ENCODE assay signal across 1 cellular context in the genomic region with DNA sequence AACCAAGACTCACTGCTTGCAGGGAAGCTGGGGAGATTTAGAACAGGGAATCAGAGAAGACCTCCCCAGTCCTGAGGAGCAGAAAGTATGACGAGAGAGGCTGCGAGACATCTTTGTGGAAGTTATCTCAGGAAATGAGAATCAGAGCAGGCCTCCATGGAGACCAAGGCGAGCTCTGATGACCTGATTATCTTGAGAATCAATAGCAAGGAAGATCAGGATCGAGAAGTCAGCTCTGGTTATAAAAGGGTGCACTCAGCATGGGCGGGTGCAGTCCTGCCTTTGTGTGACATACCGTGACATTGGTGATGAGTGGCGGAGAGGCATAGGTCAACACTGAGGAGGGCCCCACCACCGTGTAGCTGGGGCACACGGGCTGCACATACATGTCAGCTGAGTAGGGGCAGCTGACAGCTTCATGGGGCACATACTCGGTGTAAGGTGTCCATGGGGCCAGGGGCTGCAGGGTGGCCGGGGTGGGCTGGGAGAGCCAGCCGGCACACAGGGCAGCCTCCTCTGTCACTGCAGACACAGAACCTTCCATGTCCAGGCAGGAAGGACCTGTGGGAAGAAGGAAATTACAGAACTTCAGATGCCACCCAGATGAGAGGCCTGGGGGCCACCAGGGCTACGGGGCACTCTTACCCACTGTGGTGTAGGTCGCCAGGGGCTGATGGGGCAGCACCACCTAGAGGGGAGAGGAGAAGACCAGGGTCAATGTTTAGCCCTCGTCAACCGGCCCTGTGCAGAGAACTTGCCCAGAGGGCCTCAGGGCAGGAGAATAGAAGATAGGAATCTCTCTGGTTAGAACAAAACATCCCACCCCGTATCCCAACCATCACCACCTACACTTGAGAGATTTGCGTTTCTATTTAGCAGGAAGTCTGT.
TF ChIP-seq lines count a peak whose summit lies in the region.

No MANE protein-coding gene starts in this region.

TF ChIP-seq in HepG2, 621 proteins besides CTCF, POLR2A, EP300 and RAD21 (continued from another document and continues in another):
- TF ChIP-seq HNRNPL (IDR thresholded peaks at IDR 0.05; ENCODE audit: low read depth, low read length) (peak; percentile 87), HOXA3 (CRISPR knock-in tag; IDR thresholded peaks at IDR 0.05) (no peak), FOXA3 (CRISPR knock-in tag; IDR thresholded peaks at IDR 0.05) (no peak), TBX2 (CRISPR knock-in tag; IDR thresholded peaks at IDR 0.05; ENCODE audit: borderline replicate concordance) (peak; percentile 38; the same call in 1 of the 2 replicates), ZBTB8A (CRISPR knock-in tag; IDR thresholded peaks at IDR 0.05; ENCODE audit: borderline replicate concordance, low read depth) (no peak), ZNF782 (CRISPR knock-in tag; IDR thresholded peaks at IDR 0.05; ENCODE audit: borderline replicate concordance) (no peak), ZNF552 (CRISPR knock-in tag; IDR thresholded peaks at IDR 0.05; ENCODE audit: borderline replicate concordance) (no peak), RELA (CRISPR knock-in tag; IDR thresholded peaks at IDR 0.05) (no peak), GABPA (IDR thresholded peaks at IDR 0.05; ENCODE audit: low read depth, low read length) (no peak), GABPA (CRISPR knock-in tag; IDR thresholded peaks at IDR 0.05; ENCODE audit: low read depth) (no peak), MED13 (CRISPR knock-in tag; IDR thresholded peaks at IDR 0.05) (no peak), AHR (CRISPR knock-in tag; IDR thresholded peaks at IDR 0.05) (0 out of 2 replicates have a peak, but pooled peaks have one; percentile 25), CAMTA2 (CRISPR knock-in tag; IDR thresholded peaks at IDR 0.05; ENCODE audit: borderline replicate concordance) (no peak), U2AF2 (IDR thresholded peaks at IDR 0.05; ENCODE audit: low read depth, low read length) (no peak), ZNF609 (CRISPR knock-in tag; IDR thresholded peaks at IDR 0.05; ENCODE audit: borderline replicate concordance) (no peak), NFRKB (IDR thresholded peaks at IDR 0.05) (no peak), FOSL2 (CRISPR knock-in tag; IDR thresholded peaks at IDR 0.05) (no peak), KAT8 (CRISPR knock-in tag; IDR thresholded peaks at IDR 0.05) (no peak), ZNF432 (CRISPR knock-in tag; IDR thresholded peaks at IDR 0.05; ENCODE audit: borderline replicate concordance) (no peak), IKZF1 (IDR thresholded peaks at IDR 0.05) (no peak), ELK4 (CRISPR knock-in tag; IDR thresholded peaks at IDR 0.05; ENCODE audit: borderline replicate concordance) (no peak), SMC3 (IDR thresholded peaks at IDR 0.05; ENCODE audit: low read length) (peak; percentile 35; the same call in 1 of the 2 replicates), ZNF605 (CRISPR knock-in tag; IDR thresholded peaks at IDR 0.05) (no peak; the same call in 1 of the 2 replicates), ZNF430 (CRISPR knock-in tag; IDR thresholded peaks at IDR 0.05) (no peak), MXD1 (CRISPR knock-in tag; IDR thresholded peaks at IDR 0.05) (no peak), AGO2 (optimal IDR thresholded peaks at IDR 0.05; ENCODE audit: low read depth, low read length) (no peak), ZZZ3 (CRISPR knock-in tag; IDR thresholded peaks at IDR 0.05; ENCODE audit: borderline replicate concordance) (no peak), BRD4 (CRISPR knock-in tag; IDR thresholded peaks at IDR 0.05) (peak; percentile 23; the same call in 1 of the 2 replicates), ZNF44 (CRISPR knock-in tag; IDR thresholded peaks at IDR 0.05) (no peak), SOX5 (CRISPR knock-in tag; IDR thresholded peaks at IDR 0.05; ENCODE audit: borderline replicate concordance) (no peak), HNRNPK (IDR thresholded peaks at IDR 0.05; ENCODE audit: low read depth, low read length, poor library complexity, severe bottlenecking) (no peak), MYC (CRISPR knock-in tag; IDR thresholded peaks at IDR 0.05; ENCODE audit: borderline replicate concordance) (no peak), GMEB2 (CRISPR knock-in tag; IDR thresholded peaks at IDR 0.05; ENCODE audit: low read depth) (no peak), ZNF431 (CRISPR knock-in tag; IDR thresholded peaks at IDR 0.05; ENCODE audit: borderline replicate concordance, low read depth) (no peak), SNAPC2 (CRISPR knock-in tag; IDR thresholded peaks at IDR 0.05) (no peak), POLR2AphosphoS5 (IDR thresholded peaks at IDR 0.05; ENCODE audit: low read depth, low read length) (no peak), ZNF577 (CRISPR knock-in tag; IDR thresholded peaks at IDR 0.05; ENCODE audit: borderline replicate concordance, low read depth) (no peak), ZNF7 (CRISPR knock-in tag; IDR thresholded peaks at IDR 0.05) (no peak), ZNF510 (CRISPR knock-in tag; IDR thresholded peaks at IDR 0.05; ENCODE audit: low read depth) (no peak), KLF11 (CRISPR knock-in tag; IDR thresholded peaks at IDR 0.05) (no peak), MTERF4 (CRISPR knock-in tag; IDR thresholded peaks at IDR 0.05) (no peak), STAG1 (CRISPR knock-in tag; IDR thresholded peaks at IDR 0.05) (peak; percentile 76)
- TF ChIP-seq, protein P1, sequence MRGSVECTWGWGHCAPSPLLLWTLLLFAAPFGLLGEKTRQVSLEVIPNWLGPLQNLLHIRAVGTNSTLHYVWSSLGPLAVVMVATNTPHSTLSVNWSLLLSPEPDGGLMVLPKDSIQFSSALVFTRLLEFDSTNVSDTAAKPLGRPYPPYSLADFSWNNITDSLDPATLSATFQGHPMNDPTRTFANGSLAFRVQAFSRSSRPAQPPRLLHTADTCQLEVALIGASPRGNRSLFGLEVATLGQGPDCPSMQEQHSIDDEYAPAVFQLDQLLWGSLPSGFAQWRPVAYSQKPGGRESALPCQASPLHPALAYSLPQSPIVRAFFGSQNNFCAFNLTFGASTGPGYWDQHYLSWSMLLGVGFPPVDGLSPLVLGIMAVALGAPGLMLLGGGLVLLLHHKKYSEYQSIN (CRISPR knock-in tag; IDR thresholded peaks at IDR 0.05; ENCODE audit: borderline replicate concordance), result no peak
- TF ChIP-seq, protein P2, sequence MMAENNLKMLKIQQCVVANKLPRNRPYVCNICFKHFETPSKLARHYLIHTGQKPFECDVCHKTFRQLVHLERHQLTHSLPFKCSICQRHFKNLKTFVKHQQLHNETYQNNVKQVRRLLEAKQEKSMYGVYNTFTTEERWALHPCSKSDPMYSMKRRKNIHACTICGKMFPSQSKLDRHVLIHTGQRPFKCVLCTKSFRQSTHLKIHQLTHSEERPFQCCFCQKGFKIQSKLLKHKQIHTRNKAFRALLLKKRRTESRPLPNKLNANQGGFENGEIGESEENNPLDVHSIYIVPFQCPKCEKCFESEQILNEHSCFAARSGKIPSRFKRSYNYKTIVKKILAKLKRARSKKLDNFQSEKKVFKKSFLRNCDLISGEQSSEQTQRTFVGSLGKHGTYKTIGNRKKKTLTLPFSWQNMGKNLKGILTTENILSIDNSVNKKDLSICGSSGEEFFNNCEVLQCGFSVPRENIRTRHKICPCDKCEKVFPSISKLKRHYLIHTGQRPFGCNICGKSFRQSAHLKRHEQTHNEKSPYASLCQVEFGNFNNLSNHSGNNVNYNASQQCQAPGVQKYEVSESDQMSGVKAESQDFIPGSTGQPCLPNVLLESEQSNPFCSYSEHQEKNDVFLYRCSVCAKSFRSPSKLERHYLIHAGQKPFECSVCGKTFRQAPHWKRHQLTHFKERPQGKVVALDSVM (CRISPR knock-in tag; IDR thresholded peaks at IDR 0.05), result no peak
- TF ChIP-seq, protein P3, sequence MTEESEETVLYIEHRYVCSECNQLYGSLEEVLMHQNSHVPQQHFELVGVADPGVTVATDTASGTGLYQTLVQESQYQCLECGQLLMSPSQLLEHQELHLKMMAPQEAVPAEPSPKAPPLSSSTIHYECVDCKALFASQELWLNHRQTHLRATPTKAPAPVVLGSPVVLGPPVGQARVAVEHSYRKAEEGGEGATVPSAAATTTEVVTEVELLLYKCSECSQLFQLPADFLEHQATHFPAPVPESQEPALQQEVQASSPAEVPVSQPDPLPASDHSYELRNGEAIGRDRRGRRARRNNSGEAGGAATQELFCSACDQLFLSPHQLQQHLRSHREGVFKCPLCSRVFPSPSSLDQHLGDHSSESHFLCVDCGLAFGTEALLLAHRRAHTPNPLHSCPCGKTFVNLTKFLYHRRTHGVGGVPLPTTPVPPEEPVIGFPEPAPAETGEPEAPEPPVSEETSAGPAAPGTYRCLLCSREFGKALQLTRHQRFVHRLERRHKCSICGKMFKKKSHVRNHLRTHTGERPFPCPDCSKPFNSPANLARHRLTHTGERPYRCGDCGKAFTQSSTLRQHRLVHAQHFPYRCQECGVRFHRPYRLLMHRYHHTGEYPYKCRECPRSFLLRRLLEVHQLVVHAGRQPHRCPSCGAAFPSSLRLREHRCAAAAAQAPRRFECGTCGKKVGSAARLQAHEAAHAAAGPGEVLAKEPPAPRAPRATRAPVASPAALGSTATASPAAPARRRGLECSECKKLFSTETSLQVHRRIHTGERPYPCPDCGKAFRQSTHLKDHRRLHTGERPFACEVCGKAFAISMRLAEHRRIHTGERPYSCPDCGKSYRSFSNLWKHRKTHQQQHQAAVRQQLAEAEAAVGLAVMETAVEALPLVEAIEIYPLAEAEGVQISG (CRISPR knock-in tag; IDR thresholded peaks at IDR 0.05), result no peak
- TF ChIP-seq, protein P4, sequence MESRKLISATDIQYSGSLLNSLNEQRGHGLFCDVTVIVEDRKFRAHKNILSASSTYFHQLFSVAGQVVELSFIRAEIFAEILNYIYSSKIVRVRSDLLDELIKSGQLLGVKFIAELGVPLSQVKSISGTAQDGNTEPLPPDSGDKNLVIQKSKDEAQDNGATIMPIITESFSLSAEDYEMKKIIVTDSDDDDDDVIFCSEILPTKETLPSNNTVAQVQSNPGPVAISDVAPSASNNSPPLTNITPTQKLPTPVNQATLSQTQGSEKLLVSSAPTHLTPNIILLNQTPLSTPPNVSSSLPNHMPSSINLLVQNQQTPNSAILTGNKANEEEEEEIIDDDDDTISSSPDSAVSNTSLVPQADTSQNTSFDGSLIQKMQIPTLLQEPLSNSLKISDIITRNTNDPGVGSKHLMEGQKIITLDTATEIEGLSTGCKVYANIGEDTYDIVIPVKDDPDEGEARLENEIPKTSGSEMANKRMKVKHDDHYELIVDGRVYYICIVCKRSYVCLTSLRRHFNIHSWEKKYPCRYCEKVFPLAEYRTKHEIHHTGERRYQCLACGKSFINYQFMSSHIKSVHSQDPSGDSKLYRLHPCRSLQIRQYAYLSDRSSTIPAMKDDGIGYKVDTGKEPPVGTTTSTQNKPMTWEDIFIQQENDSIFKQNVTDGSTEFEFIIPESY (CRISPR knock-in tag; IDR thresholded peaks at IDR 0.05), result peak; percentile 71; the same call in 1 of the 2 replicates
